Comparison of ENCODE assay signal across 8 cellular contexts in the genomic region with DNA sequence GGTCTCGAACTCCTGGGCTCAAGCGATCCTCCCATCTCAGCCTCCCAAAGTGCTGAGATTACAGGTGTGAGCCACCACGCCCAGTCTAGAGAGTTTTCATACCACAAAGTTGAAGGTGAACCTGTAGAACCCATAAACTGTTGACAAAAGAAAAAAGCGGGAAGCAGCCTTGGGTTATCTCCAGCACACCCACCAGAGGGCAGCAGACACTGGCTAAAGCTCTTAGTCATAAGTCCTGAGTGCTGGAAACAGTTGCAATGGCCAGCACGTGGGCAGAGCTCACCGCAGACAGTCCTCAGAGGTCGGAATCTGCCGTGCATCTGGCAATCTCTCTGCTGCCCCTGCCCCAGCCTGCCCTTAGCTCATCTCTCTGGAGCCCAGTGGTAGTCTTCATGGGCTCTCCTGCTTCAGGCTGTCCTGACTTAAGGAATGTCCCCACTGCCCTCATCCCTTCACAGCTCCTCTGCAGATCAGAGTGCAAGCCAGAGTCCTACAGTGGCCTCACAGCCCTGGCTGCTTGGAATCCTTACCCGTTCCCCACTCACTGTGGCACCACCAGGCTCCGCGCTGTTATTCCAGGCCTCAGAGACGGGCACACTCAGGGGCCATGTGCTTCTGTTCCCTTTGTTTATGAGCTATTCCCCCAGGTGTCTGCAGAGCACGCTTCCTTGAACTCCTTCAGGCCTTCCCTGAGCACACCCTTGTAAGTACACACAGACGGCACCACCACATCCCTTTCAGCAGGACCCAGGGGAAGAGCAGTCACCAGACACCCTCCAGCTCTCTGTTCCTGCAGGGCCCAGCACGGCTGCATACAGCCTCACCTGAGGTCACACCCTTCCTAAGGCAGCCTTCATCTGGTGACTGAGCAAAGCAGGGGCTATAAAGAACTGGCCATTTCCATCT. TPM values are rescaled to one million over a fixed set of nuclear protein-coding genes. Genes with fewer than 3 reads are reported as not detected.
DNase-seq lines count a peak whose midpoint lies in the region; ATAC-seq and TF ChIP-seq lines count a peak whose summit lies in the region.

No MANE protein-coding gene starts in this region.

- H2AFZ ChIP-seq in GM23338: peak overlapping the region; percentile 96

- H3K9me3 ChIP-seq in CD8-positive, alpha-beta T cell (ENCODE audit: low read length): no peaks in the 10 kb centered on the region
- peaks cover 0 to 1% (median 0%) of the 10 kb centered on the region in 11 donors for H3K9me3 ChIP-seq in heart right ventricle
- H3K9me3 ChIP-seq in vagina: no peaks in the 10 kb centered on the region

- no peaks in the 10 kb centered on the region for H4K20me1 ChIP-seq in GM23338 (replicated peaks; ENCODE audit: insufficient read depth)

- WGBS in heart right ventricle, 2 donors: 34 to 37% methylated on average over 15 of the region's 15 CpGs

- H3K27me3 Mint-ChIP-seq in CD8-positive, alpha-beta T cell (ENCODE audit: low read depth): no peaks in the 10 kb centered on the region
- peaks cover 26% of the 10 kb centered on the region for H3K27me3 Mint-ChIP-seq in GM23338 (ENCODE audit: insufficient read depth, low read depth, poor library complexity)
- no peaks in the 10 kb centered on the region for H3K27me3 Mint-ChIP-seq in activated naive CD8-positive, alpha-beta T cell treated with anti-CD3 and anti-CD28 coated beads, Interleukin-2, amount 50 U/mL, for 24 hours

- H3K27ac Mint-ChIP-seq in CD8-positive, alpha-beta T cell: no peak overlapping the region
- H3K27ac Mint-ChIP-seq in GM23338: no peak overlapping the region
- peak overlapping the region; percentile 67 for H3K27ac Mint-ChIP-seq in activated naive CD8-positive, alpha-beta T cell treated with anti-CD3 and anti-CD28 coated beads, Interleukin-2, amount 50 U/mL, for 24 hours

- CTCF ChIA-PET in CD8-positive, alpha-beta T cell (lab: Charles Lee): interaction anchor here (0.6 to 5.4 kb wide), 24 partner anchors 9 to 629 kb away, joined by 3 to 78 read pairs (median 4); a partner anchor contains a TSS

- no peaks in the 10 kb centered on the region for H3K4me1 ChIP-seq in CD8-positive, alpha-beta T cell (ENCODE audit: insufficient read depth, low read length)
- H3K4me1 ChIP-seq in GM23338 (ENCODE audit: insufficient read depth) (peaks cover 11% of the 10 kb centered on the region), heart right ventricle (peaks cover 0 to 8% (median 4%) of the 10 kb centered on the region in 9 donors), vagina (peaks cover 4% of the 10 kb centered on the region)

- peak; percentile 47 to 80 (median 64) for DNase-seq in CD8-positive, alpha-beta T cell
- DNase-seq in GM23338 (ENCODE audit: low spot score) (peak; percentile 96), NCI-H146 (lab: John Stamatoyannopoulos, UW) (peak; percentile 84), SW 1271 (lab: John Stamatoyannopoulos, UW) (peak; percentile 26 to 76), heart right ventricle (peak; percentile 73 to 80), pulmonary artery endothelial cell (ENCODE audit: low read depth, low spot score) (peak; percentile 68), vagina (ENCODE audit: extremely low spot score in 2 of 2) (no peak)
- DNase-seq in activated naive CD8-positive, alpha-beta T cell treated with anti-CD3 and anti-CD28 coated beads, Interleukin-2, amount 50 U/mL, for 24 hours: peak; percentile 83

- H3F3A ChIP-seq in GM23338 (replicated peaks; ENCODE audit: low read depth): peaks cover 9% of the 10 kb centered on the region

- no peaks in the 10 kb centered on the region for H3K9me3 Mint-ChIP-seq in CD8-positive, alpha-beta T cell
- H3K9me3 Mint-ChIP-seq in GM23338: no peaks in the 10 kb centered on the region; the same call in 2 of the 3 replicates
- no peaks in the 10 kb centered on the region for H3K9me3 Mint-ChIP-seq in activated naive CD8-positive, alpha-beta T cell treated with anti-CD3 and anti-CD28 coated beads, Interleukin-2, amount 50 U/mL, for 24 hours

- POLR2A ChIA-PET in CD8-positive, alpha-beta T cell (lab: Charles Lee): interaction anchor here (0.6 to 1.2 kb wide), 4 partner anchors 122 to 303 kb away, joined by 3 to 5 read pairs (median 4); no protein-coding TSS in a partner anchor

- H3K27me3 ChIP-seq in CD8-positive, alpha-beta T cell (ENCODE audit: insufficient read depth, low read length): no peaks in the 10 kb centered on the region
- peaks cover 14% of the 10 kb centered on the region for H3K27me3 ChIP-seq in GM23338 (ENCODE audit: insufficient read depth)
- H3K27me3 ChIP-seq in heart right ventricle: no peaks in the 10 kb centered on the region
- H3K27me3 ChIP-seq in vagina: no peaks in the 10 kb centered on the region

- H3K36me3 ChIP-seq in CD8-positive, alpha-beta T cell (ENCODE audit: insufficient read depth, low read length): no peaks in the 10 kb centered on the region
- no peaks in the 10 kb centered on the region for H3K36me3 ChIP-seq in GM23338 (ENCODE audit: insufficient read depth)
- no peaks in the 10 kb centered on the region for H3K36me3 ChIP-seq in heart right ventricle
- no peaks in the 10 kb centered on the region for H3K36me3 ChIP-seq in vagina

- no peaks in the 10 kb centered on the region for H3K4me1 Mint-ChIP-seq in CD8-positive, alpha-beta T cell (ENCODE audit: low read depth)
- H3K4me1 Mint-ChIP-seq in GM23338: peaks cover 15% of the 10 kb centered on the region
- peaks cover 5% of the 10 kb centered on the region for H3K4me1 Mint-ChIP-seq in activated naive CD8-positive, alpha-beta T cell treated with anti-CD3 and anti-CD28 coated beads, Interleukin-2, amount 50 U/mL, for 24 hours

- no peak overlapping the region for H3K4me3 Mint-ChIP-seq in CD8-positive, alpha-beta T cell
- no peak overlapping the region for H3K4me3 Mint-ChIP-seq in GM23338
- no peak overlapping the region for H3K4me3 Mint-ChIP-seq in activated naive CD8-positive, alpha-beta T cell treated with anti-CD3 and anti-CD28 coated beads, Interleukin-2, amount 50 U/mL, for 24 hours

- no peak overlapping the region for H3K4me2 ChIP-seq in GM23338

- H3K79me2 ChIP-seq in GM23338 (replicated peaks; ENCODE audit: insufficient read depth): no peaks in the 10 kb centered on the region

- no peak for TF ChIP-seq POLR2A in vagina (IDR thresholded peaks at IDR 0.05)

- H3K9me2 ChIP-seq in GM23338 (ENCODE audit: insufficient read depth): no peaks in the 10 kb centered on the region

- ATAC-seq in CD8-positive, alpha-beta T cell: peak; percentile 90
- ATAC-seq in GM23338: peak; percentile 89
- peak; percentile 94 for ATAC-seq in activated naive CD8-positive, alpha-beta T cell treated with anti-CD3 and anti-CD28 coated beads, Interleukin-2, amount 50 U/mL, for 24 hours
- ATAC-seq in heart right ventricle: peak; percentile 88 to 97 (median 96)

- intact Hi-C loops in CD8-positive, alpha-beta T cell (cut with DNase I, micrococcal nuclease): loop anchor here (1.0 to 10.0 kb wide), 4 partner anchors 267 to 632 kb away; no protein-coding TSS in a partner anchor
- intact Hi-C loops in heart right ventricle (cut with DNase I) (loop anchor here in 9 of 10 donors (1.0 to 10.0 kb wide), 5 partner anchors 142 to 632 kb away; no protein-coding TSS in a partner anchor), vagina (cut with DNase I) (loop anchor here (2.0 kb wide), 1 partner anchor 266 kb away; no protein-coding TSS in a partner anchor)

- peak; percentile 66 for TF ChIP-seq CTCF in CD8-positive, alpha-beta T cell (IDR thresholded peaks at IDR 0.05)
- TF ChIP-seq CTCF in GM23338 (conservative IDR thresholded peaks at IDR 0.05; ENCODE audit: low read depth in 2 of 2) (peak; percentile 89 to 97), heart right ventricle (IDR thresholded peaks at IDR 0.05) (peak; percentile 76 to 94 (median 90)), vagina (IDR thresholded peaks at IDR 0.05) (peak; percentile 91 to 95 (median 94))

- H3K4me3 ChIP-seq in CD8-positive, alpha-beta T cell (ENCODE audit: low read depth, low read length): no peak overlapping the region
- H3K4me3 ChIP-seq in GM23338 (no peak overlapping the region), heart right ventricle (no peak overlapping the region), vagina (no peak overlapping the region)

- H3K27ac ChIP-seq in CD8-positive, alpha-beta T cell (ENCODE audit: low read depth, low read length): no peak overlapping the region
- H3K27ac ChIP-seq in GM23338 (ENCODE audit: low read depth) (no peak overlapping the region), heart right ventricle (no peak overlapping the region), vagina (no peak overlapping the region)

- no peaks in the 10 kb centered on the region for H3K36me3 Mint-ChIP-seq in CD8-positive, alpha-beta T cell
- H3K36me3 Mint-ChIP-seq in GM23338 (ENCODE audit: low read depth): no peaks in the 10 kb centered on the region
- no peaks in the 10 kb centered on the region for H3K36me3 Mint-ChIP-seq in activated naive CD8-positive, alpha-beta T cell treated with anti-CD3 and anti-CD28 coated beads, Interleukin-2, amount 50 U/mL, for 24 hours (ENCODE audit: low read depth)

TF ChIP-seq in GM23338, 12 proteins besides CTCF, POLR2A, EP300 and RAD21:
- no peak for TF ChIP-seq POLR2AphosphoS5 (IDR thresholded peaks at IDR 0.05; ENCODE audit: low read depth)

RNA-seq across cellular contexts. Expression of a gene that starts 8.8 kb away (rescaled TPM):
- total RNA-seq in CD8-positive, alpha-beta T cell: 10 to 100 TPM; 13.0 to 13.7 TPM
- total RNA-seq in GM23338 (2014; rRNA removed; shearing (Covaris generic)): 33.7 and 40.5 TPM in 2 replicates
- polyA plus RNA-seq in GM23338 (2016; fragmentation: Nextera tagmentation; extraction: Ambion mirVana) (41.6 and 42.8 TPM in 2 replicates), heart right ventricle (10 to 100 TPM; 24.9 to 31.3 TPM)
- total RNA-seq in heart right ventricle (10 to 100 TPM; 16.5 to 22.5 (median 20.2) TPM), pulmonary artery endothelial cell (33.8 and 36.8 TPM in 2 replicates), vagina (22.1 TPM)

RNA-seq across cellular contexts. Expression of a gene that starts 46.6 kb away (rescaled TPM):
- 10 to 100 TPM; 72.8 to 76.6 TPM for total RNA-seq in CD8-positive, alpha-beta T cell
- total RNA-seq in GM23338 (2014; rRNA removed; shearing (Covaris generic)): 122 and 141 TPM in 2 replicates
- polyA plus RNA-seq in GM23338 (2016; fragmentation: Nextera tagmentation; extraction: Ambion mirVana) (30.7 and 35.5 TPM in 2 replicates), heart right ventricle (10 to 100 TPM; 38.8 to 44.0 TPM)
- total RNA-seq in heart right ventricle (10 to 100 TPM; 31.7 to 56.7 (median 40.4) TPM), pulmonary artery endothelial cell (44.4 and 69.7 TPM in 2 replicates), vagina (84.7 TPM)

RNA-seq across cellular contexts. Expression of a gene that starts 56.3 kb away (rescaled TPM):
- under 1 TPM; 0.08 to 0.22 TPM for total RNA-seq in CD8-positive, alpha-beta T cell
- 3.4 and 4.3 TPM in 2 replicates for total RNA-seq in GM23338 (2014; rRNA removed; shearing (Covaris generic))
- polyA plus RNA-seq in GM23338 (2016; fragmentation: Nextera tagmentation; extraction: Ambion mirVana): 0.86 and 1.3 TPM in 2 replicates
- under 1 TPM in 9 of 10 donors, not detected in 1; 0.18 to 0.79 (median 0.31) TPM for total RNA-seq in heart right ventricle
- polyA plus RNA-seq in heart right ventricle: under 1 TPM; 0.07 to 0.28 TPM
- total RNA-seq in pulmonary artery endothelial cell: 0.66 and 0.71 TPM in 2 replicates
- total RNA-seq in vagina: 0.98 TPM

Comparison
In these comparisons a context has a peak if more than half of its experiments do, and no peak if none do; other contexts are left out.
1. DNase-seq: peak in CD8-positive, alpha-beta T cell (7 of 7), GM23338 (single experiment), NCI-H146 (single experiment), SW 1271 (2 of 2), activated naive CD8-positive, alpha-beta T cell treated with anti-CD3 and anti-CD28 coated beads, Interleukin-2, amount 50 U/mL, for 24 hours (single experiment), heart right ventricle (2 of 2) and pulmonary artery endothelial cell (single experiment); none in vagina (0 of 2).
2. Peak in every context shown above with its lines, with median percentiles within 50 percentile points of each other: ATAC-seq and CTCF ChIP-seq.